ENCODE assay signal across 14 cellular contexts in genomic region chr1:246513619-246514343, GRCh38.
"Had no signal": no experiment of that assay in that cellular context is flagged by ENCODE, and none has a peak within 500 bp of the region (broad histone marks: within the 10 kb centered on the region; RNA-seq: fewer than 3 reads in every experiment).

No MANE protein-coding gene starts in this region.

- H3K4me3 ChIP-seq: breast epithelium, spleen had no signal

- H3K27ac ChIP-seq: breast epithelium, epithelial cell of prostate, spleen had no signal

- ATAC-seq: activated CD4-positive, CD25-positive, alpha-beta regulatory T cell treated with anti-CD3 and anti-CD28 coated beads, Interleukin-2, amount 50 U/mL, for 24 hours; activated naive CD8-positive, alpha-beta T cell treated with anti-CD3 and anti-CD28 coated beads, Interleukin-2, amount 50 U/mL, for 24 hours; sciatic nerve had no signal

- H3K27me3 ChIP-seq: breast epithelium, spleen had no signal

- DNase-seq: activated CD4-positive, alpha-beta T cell treated with anti-CD3 and anti-CD28 coated beads, Interleukin-2, amount 50 U/mL, for 4 hours; activated gamma-delta T cell treated with Interleukin-2 at 50 U/mL for 16 hours; activated naive CD8-positive, alpha-beta T cell treated with anti-CD3 and anti-CD28 coated beads, Interleukin-2, amount 50 U/mL, for 24 hours; activated T-cell treated with anti-CD3 and anti-CD28 coated beads, Interleukin-2, amount 50 U/mL, for 48 hours; aorta; effector memory CD4-positive, alpha-beta T cell; foreskin melanocyte; kidney glomerular epithelial cell; spleen; stimulated activated naive CD8-positive, alpha-beta T cell treated with anti-CD3 and anti-CD28 coated beads, Interleukin-15, amount 100 ng/mL, for 72 hours had no signal

- H3K36me3 ChIP-seq: breast epithelium, spleen had no signal

- H3K4me1 ChIP-seq: breast epithelium, spleen had no signal
